Comparison of ENCODE assay signal across 1 cellular context in genomic region chr2:126884861-126885481, GRCh38.
TF ChIP-seq lines count a peak whose summit lies in the region.

No MANE protein-coding gene starts in this region.

TF ChIP-seq in GM12878, 131 proteins besides CTCF, POLR2A, EP300 and RAD21 (continued from another document):
- TF ChIP-seq BCL3 (IDR thresholded peaks at IDR 0.05; ENCODE audit: borderline replicate concordance, insufficient read depth, low read depth, low read length, poor library complexity, severe bottlenecking) = peak; percentile 48
